18 cellular contexts compared by ENCODE assay signal in genomic region chr4:131547506-131547981, GRCh38.
DNase-seq lines count a peak whose midpoint lies in the region; ATAC-seq and TF ChIP-seq lines count a peak whose summit lies in the region.
"Had no signal": no experiment of that assay in that cellular context is flagged by ENCODE, and none has a peak within 500 bp of the region (broad histone marks: within the 10 kb centered on the region; RNA-seq: fewer than 3 reads in every experiment).

No MANE protein-coding gene starts in this region.

- no peaks in the 10 kb centered on the region for H4K20me1 ChIP-seq in PC-3 (ENCODE audit: low read length)

- no peak overlapping the region for H3K27ac ChIP-seq in CD4-positive, alpha-beta memory T cell (ENCODE audit: low read depth, low read length)
- no peak overlapping the region for H3K27ac ChIP-seq in PC-3 (ENCODE audit: low read length)
- H3K27ac ChIP-seq: adrenal gland, VCaP had no signal

- no peaks in the 10 kb centered on the region for H3K27me3 Mint-ChIP-seq in CD4-positive, alpha-beta memory T cell
- no peaks in the 10 kb centered on the region for H3K27me3 Mint-ChIP-seq in T-helper 17 cell
- H3K27me3 Mint-ChIP-seq: memory B cell had no signal

- H3K9me2 ChIP-seq in PC-3 (replicated peaks; ENCODE audit: low read length), result no peaks in the 10 kb centered on the region

- no peaks in the 10 kb centered on the region for H3K4me1 ChIP-seq in CD4-positive, alpha-beta memory T cell (ENCODE audit: insufficient read depth, low read length)
- H3K4me1 ChIP-seq in PC-3 (ENCODE audit: insufficient read depth, low read length), result no peaks in the 10 kb centered on the region
- H3K4me1 ChIP-seq: adrenal gland had no signal

- no peaks in the 10 kb centered on the region for H3K36me3 ChIP-seq in CD4-positive, alpha-beta memory T cell (ENCODE audit: insufficient read depth, low read length)
- H3K36me3 ChIP-seq in PC-3 (ENCODE audit: low read depth, low read length), result no peaks in the 10 kb centered on the region
- H3K36me3 ChIP-seq: adrenal gland had no signal

- no peak for TF ChIP-seq CTCF in PC-3 (conservative IDR thresholded peaks at IDR 0.05; ENCODE audit: low read depth, low read length)

- H3K79me2 ChIP-seq in PC-3 (ENCODE audit: low read length), result no peaks in the 10 kb centered on the region

- no peak overlapping the region for H3K4me3 ChIP-seq in CD4-positive, alpha-beta memory T cell (ENCODE audit: low read length in 2 of 2)
- H3K4me3 ChIP-seq in PC-3 (ENCODE audit: low read length), result no peak overlapping the region
- H3K4me3 ChIP-seq: adrenal gland had no signal

- BruUV-seq in PC-3 (replicated peaks; lab: Mats Ljungman, UMichigan), result no TSS peak

- H3K36me3 Mint-ChIP-seq in CD4-positive, alpha-beta memory T cell, result no peaks in the 10 kb centered on the region
- no peaks in the 10 kb centered on the region for H3K36me3 Mint-ChIP-seq in T-helper 17 cell (ENCODE audit: low read depth)
- H3K36me3 Mint-ChIP-seq: memory B cell had no signal

- H3K9me3 ChIP-seq in CD4-positive, alpha-beta memory T cell (ENCODE audit: control insufficient read depth in 1 of 2, low read length in 2 of 2), result no peaks in the 10 kb centered on the region
- H3K9me3 ChIP-seq in T-helper 17 cell (ENCODE audit: control insufficient read depth, low read length, poor library complexity, severe bottlenecking) (no peaks in the 10 kb centered on the region), PC-3 (ENCODE audit: low read length) (no peaks in the 10 kb centered on the region)
- H3K9me3 ChIP-seq: adrenal gland had no signal

- no peak overlapping the region for H3K4me2 ChIP-seq in PC-3 (ENCODE audit: low read length)

- H3K9ac ChIP-seq in PC-3 (ENCODE audit: low read length), result no peak overlapping the region

- peak; percentile 12 for DNase-seq in NOMO-1 treated with DMSO at 0.1 percent for 48 hours (lab: John Stamatoyannopoulos, UW; ENCODE audit: unreplicated experiment)
- no peak for DNase-seq in NOMO-1 treated with dmso at 0.1 percent for 144 hours (lab: John Stamatoyannopoulos, UW; ENCODE audit: unreplicated experiment)
- no peak for DNase-seq in CD4-positive, alpha-beta memory T cell
- DNase-seq in iPS-NIHi7 (ENCODE audit: extremely low spot score), result no peak
- no peak for DNase-seq in T-helper 17 cell
- no peak for DNase-seq in PC-3
- DNase-seq: 8988T; activated CD8-positive, alpha-beta memory T cell treated with anti-CD3 and anti-CD28 coated beads, Interleukin-2, amount 50 U/mL, for 48 hours; adrenal gland; HCEC 1CT; IMR-90; NCI-H526 treated with DMSO at 0.1 percent for 48 hours; nucleus accumbens; trophoblast cell had no signal

- H3K27ac Mint-ChIP-seq in CD4-positive, alpha-beta memory T cell, result no peak overlapping the region
- no peak overlapping the region for H3K27ac Mint-ChIP-seq in T-helper 17 cell

- ATAC-seq in HG02678 (IDR thresholded peaks at IDR 0.05; ENCODE audit: unreplicated experiment), result peak; percentile 82
- ATAC-seq in HG03439 (IDR thresholded peaks at IDR 0.05; ENCODE audit: unreplicated experiment), result peak; percentile 48
- ATAC-seq in T-helper 17 cell, result no peak
- ATAC-seq in PC-3, result no peak

- H3K9me3 Mint-ChIP-seq in CD4-positive, alpha-beta memory T cell, result peaks cover 0 to 20% (median 3%) of the 10 kb centered on the region in 8 donors
- H3K9me3 Mint-ChIP-seq: memory B cell had no signal

- no peaks in the 10 kb centered on the region for H3K4me1 Mint-ChIP-seq in CD4-positive, alpha-beta memory T cell
- no peaks in the 10 kb centered on the region for H3K4me1 Mint-ChIP-seq in T-helper 17 cell
- H3K4me1 Mint-ChIP-seq: memory B cell had no signal

- CTCF ChIA-PET in CD4-positive, alpha-beta memory T cell (lab: Charles Lee; ENCODE audit: partially characterized antibody), result no interaction called here
- CTCF ChIA-PET in PC-3 (lab: Charles Lee), result no interaction called here

- no peak overlapping the region for H3K4me3 Mint-ChIP-seq in CD4-positive, alpha-beta memory T cell
- no peak overlapping the region for H3K4me3 Mint-ChIP-seq in T-helper 17 cell
- H3K4me3 Mint-ChIP-seq: memory B cell had no signal

- H3K27me3 ChIP-seq in CD4-positive, alpha-beta memory T cell (ENCODE audit: insufficient read depth, low read length), result no peaks in the 10 kb centered on the region
- no peaks in the 10 kb centered on the region for H3K27me3 ChIP-seq in PC-3 (ENCODE audit: low read length)
- H3K27me3 ChIP-seq: adrenal gland had no signal

- no peak overlapping the region for H2AFZ ChIP-seq in PC-3 (ENCODE audit: low read length)

- no peaks in the 10 kb centered on the region for H3F3A ChIP-seq in PC-3 (ENCODE audit: low read length, unreplicated experiment)

- POLR2A ChIA-PET in CD4-positive, alpha-beta memory T cell (lab: Charles Lee; ENCODE audit: partially characterized antibody), result no interaction called here
- POLR2A ChIA-PET in PC-3 (lab: Charles Lee; ENCODE audit: unreplicated experiment), result no interaction called here

- intact Hi-C loops in CD4-positive, alpha-beta memory T cell (cut with micrococcal nuclease), result no loop called here
- intact Hi-C loops in PC-3 (cut with micrococcal nuclease), result no loop called here

Comparison
In these comparisons a context has a peak if more than half of its experiments do, and no peak if none do; other contexts are left out.
1. ATAC-seq: peak in HG02678 (single experiment) and HG03439 (single experiment); none in T-helper 17 cell (single experiment) and PC-3 (single experiment).